In genomic region chr3:142151828-142152227, GRCh38 we compare ENCODE assay signal across 29 cellular contexts.
"Had no signal": no experiment of that assay in that cellular context is flagged by ENCODE, and none has a peak within 500 bp of the region (broad histone marks: within the 10 kb centered on the region; RNA-seq: fewer than 3 reads in every experiment).

No MANE protein-coding gene starts in this region.

- H3K4me3 ChIP-seq: esophagus squamous epithelium, gastroesophageal sphincter had no signal

- H3K27ac Mint-ChIP-seq: activated CD4-positive, alpha-beta memory T cell treated with anti-CD3 and anti-CD28 coated beads, Interleukin-2, amount 10 ng/mL, durations not matched to agents 7 days and 5 days; activated CD4-positive, alpha-beta T cell treated with anti-CD3 and anti-CD28 coated beads, Interleukin-2, amount 10 ng/mL, durations not matched to agents 7 days and 5 days; activated naive CD8-positive, alpha-beta T cell; activated T-cell treated with anti-CD3 and anti-CD28 coated beads, Interleukin-2, amount 50 U/mL, for 24 hours; activated T-cell treated with anti-CD3 and anti-CD28 coated beads, Interleukin-2, amount 50 U/mL, for 72 hours; activated T-helper 17 cell treated with anti-CD3 and anti-CD28 coated beads, Interleukin-2, amount 50 U/mL, for 72 hours; effector memory CD8-positive, alpha-beta T cell; WTC11 had no signal

- DNase-seq: activated CD4-positive, alpha-beta memory T cell treated with anti-CD3 and anti-CD28 coated beads, Interleukin-2, amount 10 ng/mL, durations not matched to agents 7 days and 5 days; activated CD4-positive, alpha-beta T cell treated with anti-CD3 and anti-CD28 coated beads for 1 hour; activated CD4-positive, alpha-beta T cell treated with anti-CD3 and anti-CD28 coated beads for 4 hours; activated CD4-positive, alpha-beta T cell treated with anti-CD3 and anti-CD28 coated beads, Interleukin-2, amount 10 ng/mL, durations not matched to agents 7 days and 5 days; activated CD4-positive, alpha-beta T cell treated with anti-CD3 and anti-CD28 coated beads, Interleukin-2, amount 50 U/mL, for 4 hours; activated CD8-positive, alpha-beta memory T cell treated with anti-CD3 and anti-CD28 coated beads, Interleukin-2, amount 50 U/mL, for 48 hours; activated effector memory CD4-positive, alpha-beta T cell treated with Interleukin-2 at 50 U/mL for 16 hours; activated gamma-delta T cell treated with Interleukin-2 at 50 U/mL for 16 hours; activated naive CD4-positive, alpha-beta T cell treated with anti-CD3 and anti-CD28 coated beads, Interleukin-2, amount 50 U/mL, for 16 hours; activated naive CD4-positive, alpha-beta T cell treated with Interleukin-2 at 50 U/mL for 16 hours; activated T-cell treated with anti-CD3 and anti-CD28 coated beads for 4 hours; activated T-cell treated with anti-CD3 and anti-CD28 coated beads, Interleukin-2, amount 50 U/mL, for 24 hours; amniotic stem cell; brain microvascular endothelial cell; cortex of kidney; effector CD4-positive, alpha-beta T cell; effector memory CD8-positive, alpha-beta T cell; esophagus squamous epithelium; foreskin melanocyte; T-helper 1 cell had no signal

- H3K27me3 ChIP-seq: brain microvascular endothelial cell, esophagus squamous epithelium, gastroesophageal sphincter had no signal

- H3K36me3 Mint-ChIP-seq: activated naive CD8-positive, alpha-beta T cell; WTC11 had no signal

- H3K36me3 ChIP-seq: brain microvascular endothelial cell, esophagus squamous epithelium, gastroesophageal sphincter had no signal

- H3K9me3 Mint-ChIP-seq: activated CD4-positive, alpha-beta memory T cell treated with anti-CD3 and anti-CD28 coated beads, Interleukin-2, amount 10 ng/mL, durations not matched to agents 7 days and 5 days; activated CD4-positive, alpha-beta T cell treated with anti-CD3 and anti-CD28 coated beads, Interleukin-2, amount 10 ng/mL, durations not matched to agents 7 days and 5 days; activated T-cell treated with anti-CD3 and anti-CD28 coated beads, Interleukin-2, amount 50 U/mL, for 24 hours; activated T-cell treated with anti-CD3 and anti-CD28 coated beads, Interleukin-2, amount 50 U/mL, for 72 hours; activated T-helper 17 cell treated with anti-CD3 and anti-CD28 coated beads, Interleukin-2, amount 50 U/mL, for 72 hours; effector memory CD8-positive, alpha-beta T cell; WTC11 had no signal

- H3K9me3 ChIP-seq: esophagus squamous epithelium, gastroesophageal sphincter had no signal

- H3K27ac ChIP-seq: brain microvascular endothelial cell, esophagus squamous epithelium, gastroesophageal sphincter, VCaP had no signal

- H3K27me3 Mint-ChIP-seq: activated naive CD8-positive, alpha-beta T cell; activated T-cell treated with anti-CD3 and anti-CD28 coated beads, Interleukin-2, amount 50 U/mL, for 24 hours; activated T-helper 17 cell treated with anti-CD3 and anti-CD28 coated beads, Interleukin-2, amount 50 U/mL, for 72 hours; effector memory CD8-positive, alpha-beta T cell had no signal

- FAIRE-seq: astrocyte, bronchial epithelial cell, colon had no signal

- ATAC-seq: activated T-cell treated with anti-CD3 and anti-CD28 coated beads, Interleukin-2, amount 50 U/mL, for 72 hours; activated T-helper 17 cell treated with anti-CD3 and anti-CD28 coated beads, Interleukin-2, amount 50 U/mL, for 72 hours; effector memory CD8-positive, alpha-beta T cell; gastroesophageal sphincter had no signal

- H3K4me3 Mint-ChIP-seq: activated CD4-positive, alpha-beta memory T cell treated with anti-CD3 and anti-CD28 coated beads, Interleukin-2, amount 10 ng/mL, durations not matched to agents 7 days and 5 days; activated CD4-positive, alpha-beta T cell treated with anti-CD3 and anti-CD28 coated beads, Interleukin-2, amount 10 ng/mL, durations not matched to agents 7 days and 5 days; activated naive CD8-positive, alpha-beta T cell; activated T-cell treated with anti-CD3 and anti-CD28 coated beads, Interleukin-2, amount 50 U/mL, for 24 hours; activated T-cell treated with anti-CD3 and anti-CD28 coated beads, Interleukin-2, amount 50 U/mL, for 72 hours; activated T-helper 17 cell treated with anti-CD3 and anti-CD28 coated beads, Interleukin-2, amount 50 U/mL, for 72 hours; effector memory CD8-positive, alpha-beta T cell; WTC11 had no signal
